ENCODE assay signal across 8 cellular contexts in the genomic region with DNA sequence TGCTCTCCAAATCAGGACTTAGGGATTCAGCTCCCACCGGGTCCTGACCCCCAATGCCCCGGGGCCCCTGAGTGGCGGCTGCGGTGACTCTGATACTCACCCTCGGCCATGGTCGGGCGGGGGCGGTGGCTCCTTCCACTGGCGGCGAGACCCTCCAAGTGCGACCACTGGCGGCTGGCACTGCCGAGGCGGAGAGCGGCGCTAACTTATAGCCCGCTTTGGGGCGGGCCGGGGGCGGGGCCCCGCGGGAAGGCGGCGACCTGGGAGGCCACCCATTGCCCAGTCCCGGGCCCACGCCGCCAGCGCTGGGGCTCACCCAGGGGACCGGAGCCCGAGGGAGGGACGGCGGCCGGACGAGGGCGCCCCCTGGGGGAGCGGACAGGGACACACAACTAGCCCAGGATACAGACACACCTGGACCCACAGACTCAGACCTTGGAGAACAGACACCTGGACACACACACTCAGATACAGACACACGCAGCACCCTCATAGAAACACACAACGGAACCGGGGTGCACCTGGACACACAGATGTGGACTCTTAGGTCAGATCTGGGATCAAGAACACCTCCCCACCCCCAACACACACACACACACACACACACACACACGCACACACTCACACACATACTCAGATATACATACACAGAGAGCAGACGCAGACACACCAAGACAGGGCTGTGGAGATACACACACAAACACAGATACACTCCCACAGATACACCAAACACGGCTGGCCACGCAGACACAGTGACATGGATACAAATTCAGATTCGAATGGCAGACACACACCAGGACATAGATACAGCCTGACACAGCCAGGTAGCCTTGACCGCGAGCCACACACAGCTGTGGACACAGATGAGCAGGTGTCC. TPM values are rescaled to one million over a fixed set of nuclear protein-coding genes. Genes with fewer than 3 reads are reported as not detected.
A peak's percentile ranks its signal among the peaks of the same experiment; 100 is the strongest.
DNase-seq lines count a peak whose midpoint lies in the region; ATAC-seq and TF ChIP-seq lines count a peak whose summit lies in the region.

TSS of gene TGM2 (minus strand) at position 182 of the 877 bp plus-strand sequence. CDS start at position 110, 72 bp downstream.

- TF ChIP-seq POLR2A in GM18505 (IDR thresholded peaks at IDR 0.05; ENCODE audit: borderline replicate concordance, extremely low read depth, insufficient read depth, insufficient read length): no peak

- DNase-seq in A172 (ENCODE audit: low spot score) (peak; percentile 49), RKO (ENCODE audit: low spot score) (peak; percentile 57), Right ventricle myocardium inferior (ENCODE audit: missing footprints) (peak; percentile 93), posterior cingulate gyrus (peak in 8 of 10 donors; percentile 18 to 92 (median 44))
- peak; percentile 24 for DNase-seq in activated naive CD4-positive, alpha-beta T cell treated with anti-CD3 and anti-CD28 coated beads, Interleukin-2, amount 50 U/mL, for 16 hours

- ATAC-seq in GM18517 (IDR thresholded peaks at IDR 0.05; ENCODE audit: unreplicated experiment) (peak; percentile 67), HG03460 (IDR thresholded peaks at IDR 0.05; ENCODE audit: unreplicated experiment) (peak; percentile 64), Right ventricle myocardium inferior (peak; percentile 83), GM18505 (IDR thresholded peaks at IDR 0.05; ENCODE audit: unreplicated experiment) (no peak)

- intact Hi-C loops in Right ventricle myocardium inferior (cut with DNase I): loop anchor here (1.0 to 2.0 kb wide), 3 partner anchors 57 to 109 kb away; no protein-coding TSS in a partner anchor
- intact Hi-C loops in posterior cingulate gyrus (cut with DNase I): loop anchor here (2.0 kb wide), 1 partner anchor 109 kb away; no protein-coding TSS in a partner anchor

RNA-seq across cellular contexts. Expression of gene TGM2, which starts in this region (rescaled TPM):
- total RNA-seq in A172 (2014; rRNA removed; shearing (Covaris generic)): 13.9 and 27.0 TPM in 2 replicates
- total RNA-seq in Right ventricle myocardium inferior: 581 TPM

Comparison
In these comparisons a context has a peak if more than half of its experiments do, and no peak if none do; other contexts are left out.
1. RNA of gene TGM2 (total RNA-seq): 581 TPM in Right ventricle myocardium inferior (single experiment); 13.9 to 27.0 TPM in A172; every median in the first group is over 10 times any median in the second.
2. DNase-seq: peak in every context shown above with its lines; median percentile 93 in Right ventricle myocardium inferior; 57 in RKO; 49 in A172; 44 in posterior cingulate gyrus; 24 in activated naive CD4-positive, alpha-beta T cell treated with anti-CD3 and anti-CD28 coated beads, Interleukin-2, amount 50 U/mL, for 16 hours.